Comparison of ENCODE assay signal across 8 cellular contexts in the genomic region with DNA sequence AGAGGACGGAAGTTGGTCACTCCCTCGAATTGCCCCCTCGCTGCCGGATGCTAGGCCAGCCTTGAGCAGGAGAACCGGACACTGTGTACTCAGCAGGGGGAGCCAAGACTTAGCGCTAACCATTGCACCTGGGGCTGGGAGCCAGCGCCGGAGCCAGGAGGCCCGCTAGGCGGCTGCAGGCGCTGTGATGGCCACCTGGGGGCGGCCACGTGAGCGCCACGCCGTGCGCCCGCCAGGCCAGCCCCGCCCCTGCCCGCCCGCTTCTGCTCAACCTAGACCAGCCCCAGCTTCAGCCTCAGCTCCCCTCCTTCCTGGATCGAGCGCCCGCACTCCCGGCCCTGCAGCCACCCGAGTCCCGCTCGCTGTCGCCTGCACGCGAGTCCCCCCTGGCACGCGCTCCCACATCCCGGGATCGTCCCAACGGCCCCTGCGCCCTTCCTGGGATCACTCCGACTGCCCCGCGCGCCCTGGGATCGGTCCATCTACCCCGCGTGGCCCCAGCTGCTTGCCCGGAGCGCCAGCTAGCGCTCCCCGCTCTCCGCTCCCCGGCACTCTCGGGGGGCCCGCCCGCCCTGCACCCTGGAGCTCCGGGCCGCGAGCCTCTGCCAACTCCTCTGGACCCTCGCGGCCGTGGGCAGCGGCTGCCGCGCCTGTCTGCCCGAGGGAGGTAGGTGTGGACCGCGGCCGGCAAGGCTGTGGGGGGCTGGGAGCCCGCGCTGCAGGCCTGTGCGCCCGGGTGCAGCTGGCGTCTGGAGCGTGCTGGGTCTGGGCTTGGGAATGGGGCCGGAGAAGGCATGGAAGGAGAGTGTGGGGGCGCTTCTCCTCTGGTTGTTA. TPM values are rescaled to one million over a fixed set of nuclear protein-coding genes. Genes with fewer than 3 reads are reported as not detected.
A peak's percentile ranks its signal among the peaks of the same experiment; 100 is the strongest.
DNase-seq lines count a peak whose midpoint lies in the region; ATAC-seq and TF ChIP-seq lines count a peak whose summit lies in the region.

A gene (plus strand): TSS at position 266 of the 834 bp plus-strand sequence. CDS start 19,452 bp downstream, outside the sequence.

- ATAC-seq in GM18909 (IDR thresholded peaks at IDR 0.05; ENCODE audit: poor library complexity, unreplicated experiment) (peak; percentile 85), HG03175 (IDR thresholded peaks at IDR 0.05; ENCODE audit: unreplicated experiment) (peak; percentile 82)

- H3K36me3 ChIP-seq in kidney epithelial cell (ENCODE audit: control insufficient read depth, insufficient read depth, low read length), result no peaks in the 10 kb centered on the region

- H3K27me3 ChIP-seq in kidney epithelial cell (ENCODE audit: control insufficient read depth, insufficient read depth, low read length), result no peaks in the 10 kb centered on the region

- peak within 1 kb of the TSS; percentile 88 for H3K4me3 ChIP-seq in kidney epithelial cell (ENCODE audit: low read depth, low read length)

- TF ChIP-seq CTCF in AG09319 (IDR thresholded peaks at IDR 0.05; ENCODE audit: low read depth, low read length), result peak; percentile 59
- TF ChIP-seq CTCF in kidney epithelial cell (IDR thresholded peaks at IDR 0.05; ENCODE audit: insufficient read depth, low read length, poor library complexity, severe bottlenecking), result peak; percentile 71

- peak; percentile 88 for DNase-seq in AG09319 (ENCODE audit: extremely low read depth, low read depth)
- DNase-seq in NCI-H226, result peak; percentile 94
- DNase-seq in activated CD4-positive, CD25-positive, alpha-beta regulatory T cell treated with anti-CD3 and anti-CD28 coated beads, Interleukin-2, amount 50 U/mL, for 72 hours, result peak; percentile 81
- peak; percentile 27 to 49 for DNase-seq in cerebellar nuclear complex (lab: John Stamatoyannopoulos, UW)
- DNase-seq in kidney epithelial cell (ENCODE audit: low read depth), result peak; percentile 75
- peak; percentile 73 to 85 for DNase-seq in stimulated activated CD4-positive, alpha-beta T cell treated with anti-CD3 and anti-CD28 coated beads, Interleukin-15, amount 100 ng/mL, for 48 hours (ENCODE audit: low read depth in 2 of 2)

RNA-seq across cellular contexts. Expression of the gene that starts here (rescaled TPM):
- 6.8 and 12.3 TPM in 2 replicates for total RNA-seq in kidney epithelial cell

Comparison
In these comparisons a context has a peak if more than half of its experiments do, and no peak if none do; other contexts are left out.
1. Peak in every context shown above with its lines: DNase-seq, ATAC-seq and H3K4me3 ChIP-seq.
2. DNase-seq: peak in every context shown above with its lines; median percentile 94 in NCI-H226; 88 in AG09319; 81 in activated CD4-positive, CD25-positive, alpha-beta regulatory T cell treated with anti-CD3 and anti-CD28 coated beads, Interleukin-2, amount 50 U/mL, for 72 hours; 79 in stimulated activated CD4-positive, alpha-beta T cell treated with anti-CD3 and anti-CD28 coated beads, Interleukin-15, amount 100 ng/mL, for 48 hours; 75 in kidney epithelial cell; 38 in cerebellar nuclear complex.